ENCODE assay signal across 9 cellular contexts in the genomic region with DNA sequence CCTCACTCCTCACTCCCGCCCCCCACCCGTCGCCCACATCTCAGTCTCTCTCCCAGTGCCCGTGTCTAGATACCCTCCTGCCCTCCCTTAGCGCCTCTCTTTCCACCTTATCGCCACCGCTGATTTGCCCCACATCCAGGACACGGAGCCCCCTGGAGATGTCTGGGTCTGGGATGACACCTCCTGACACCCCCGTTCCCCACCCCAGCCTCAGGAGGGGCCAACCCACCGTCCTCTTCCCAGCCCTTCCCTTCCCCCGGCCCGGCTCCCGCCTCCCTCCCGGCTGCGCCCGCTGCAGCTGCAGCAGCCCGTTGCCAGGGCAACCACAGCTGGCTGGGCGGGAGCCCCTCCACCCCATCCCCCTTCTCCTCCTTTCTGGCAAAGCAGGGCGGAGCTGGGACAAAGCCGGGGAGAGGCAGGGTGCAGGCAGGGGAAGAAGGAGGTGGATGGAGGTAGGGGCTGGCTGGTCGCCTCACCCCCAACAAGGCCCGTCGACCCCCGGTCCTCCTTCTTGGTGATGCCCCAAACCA. TPM values are rescaled to one million over a fixed set of nuclear protein-coding genes. Genes with fewer than 3 reads are reported as not detected.
DNase-seq lines count a peak whose midpoint lies in the region; ATAC-seq and TF ChIP-seq lines count a peak whose summit lies in the region.
"Had no signal": no experiment of that assay in that cellular context is flagged by ENCODE, and none has a peak within 500 bp of the region (broad histone marks: within the 10 kb centered on the region; RNA-seq: fewer than 3 reads in every experiment).

No MANE protein-coding gene starts in this region.

- TF ChIP-seq CTCF in tibial nerve (IDR thresholded peaks at IDR 0.05) = no peak

- ATAC-seq in GM19328 (IDR thresholded peaks at IDR 0.05; ENCODE audit: unreplicated experiment) (no peak), HG03280 (IDR thresholded peaks at IDR 0.05; ENCODE audit: unreplicated experiment) (no peak)

- DNase-seq in NCI-H1436 (lab: John Stamatoyannopoulos, UW) (peak; percentile 61), NCI-H1436 treated with DMSO at 0.1 percent for 48 hours (lab: John Stamatoyannopoulos, UW) (no peak), mesenchymal stem cell (peak; percentile 38), tibial nerve (ENCODE audit: low spot score in 2 of 2) (peak in 1 of 2 donors; percentile 19), DMS153 treated with DMSO at 0.1 percent for 48 hours (lab: John Stamatoyannopoulos, UW; ENCODE audit: unreplicated experiment) (no peak)

- no peak overlapping the region for H3K14ac ChIP-seq in mesenchymal stem cell (ENCODE audit: low read length in 2 of 2)

- H2AK5ac ChIP-seq in mesenchymal stem cell (ENCODE audit: low read length, severe bottlenecking) = peak overlapping the region; percentile 32

- peak in 1 of 2 donors; percentile 39 for TF ChIP-seq POLR2A in tibial nerve (IDR thresholded peaks at IDR 0.05)

- H2BK15ac ChIP-seq in mesenchymal stem cell (ENCODE audit: low read depth, poor library complexity, severe bottlenecking) = no peak overlapping the region

- no peak overlapping the region for H2BK120ac ChIP-seq in mesenchymal stem cell (ENCODE audit: low read depth, low read length)

- H3K4me3 ChIP-seq in mesenchymal stem cell (ENCODE audit: insufficient read depth in 1 of 2, low read depth in 1 of 2, low read length in 2 of 2) = peak overlapping the region in 1 of 2 experiments; percentile 66
- peak overlapping the region in 1 of 4 donors; percentile 42 for H3K4me3 ChIP-seq in tibial nerve
- H3K4me3 ChIP-seq: A549 had no signal

- H3K9me3 ChIP-seq in mesenchymal stem cell (ENCODE audit: control insufficient read depth, low read length) = no peaks in the 10 kb centered on the region
- no peaks in the 10 kb centered on the region for H3K9me3 ChIP-seq in tibial nerve
- H3K9me3 ChIP-seq: A549 had no signal

- peak overlapping the region in 1 of 2 experiments; percentile 91 for H3K23ac ChIP-seq in mesenchymal stem cell (ENCODE audit: low read length in 2 of 2)

- no peak overlapping the region for H2AFZ ChIP-seq in mesenchymal stem cell (ENCODE audit: low read depth, low read length)

- H3K79me1 ChIP-seq in mesenchymal stem cell (replicated peaks; ENCODE audit: low read length, poor library complexity, severe bottlenecking) = peaks cover 1% of the 10 kb centered on the region

- no peak overlapping the region for H3K4ac ChIP-seq in mesenchymal stem cell (ENCODE audit: low read depth in 1 of 2, low read length in 2 of 2)

- peak overlapping the region in 1 of 2 experiments; percentile 40 for H2BK12ac ChIP-seq in mesenchymal stem cell (ENCODE audit: low read length in 2 of 2)

- H3K27ac ChIP-seq in cingulate gyrus (ENCODE audit: low read depth, low read length) = peak overlapping the region; percentile 90
- no peak overlapping the region for H3K27ac ChIP-seq in mesenchymal stem cell (ENCODE audit: low read length, poor library complexity, severe bottlenecking)
- H3K27ac ChIP-seq in tibial nerve = peak overlapping the region; percentile 18 to 87 (median 49)

- no peak overlapping the region for H2BK5ac ChIP-seq in mesenchymal stem cell (ENCODE audit: low read depth, low read length, poor library complexity, severe bottlenecking)

- peak overlapping the region; percentile 53 for H3K4me2 ChIP-seq in mesenchymal stem cell (ENCODE audit: low read length, poor library complexity, severe bottlenecking)
- H3K4me2 ChIP-seq: A549 had no signal

- H3K36me3 ChIP-seq in mesenchymal stem cell (ENCODE audit: control insufficient read depth in 1 of 2, insufficient read depth in 2 of 2, low read depth in 1 of 2, low read length in 2 of 2) (peaks cover 13 to 29% of the 10 kb centered on the region in 2 experiments), tibial nerve (peaks cover 0 to 22% (median 0%) of the 10 kb centered on the region in 3 donors)

- no peak overlapping the region for H4K91ac ChIP-seq in mesenchymal stem cell (ENCODE audit: low read length)

- H4K8ac ChIP-seq in mesenchymal stem cell (ENCODE audit: low read length) = peak overlapping the region; percentile 2

- TF ChIP-seq EP300 in tibial nerve (IDR thresholded peaks at IDR 0.05) = peak in 1 of 2 donors; percentile 7

- H3K18ac ChIP-seq in mesenchymal stem cell (ENCODE audit: low read depth in 1 of 2, low read length in 2 of 2) = peak overlapping the region in 1 of 2 experiments; percentile 48

- H3K27me3 ChIP-seq in mesenchymal stem cell (ENCODE audit: control insufficient read depth in 1 of 2, insufficient read depth in 1 of 2, low read length in 2 of 2) = peaks cover 7 to 15% of the 10 kb centered on the region in 2 experiments
- H3K27me3 ChIP-seq in tibial nerve = peaks cover 0 to 69% of the 10 kb centered on the region in 2 donors

- H3K9ac ChIP-seq in mesenchymal stem cell (ENCODE audit: low read length) = peak overlapping the region; percentile 6

- under 1% methylated on average over 17 of the region's 24 CpGs for WGBS in mesenchymal stem cell
- 0 to 3% methylated on average over 23 to 24 of the region's 24 CpGs for WGBS in tibial nerve, 2 donors

- H3K4me1 ChIP-seq in mesenchymal stem cell (ENCODE audit: control insufficient read depth, insufficient read depth, low read depth, low read length) = peaks cover 44% of the 10 kb centered on the region
- peaks cover 0 to 34% (median 25%) of the 10 kb centered on the region in 4 donors for H3K4me1 ChIP-seq in tibial nerve

RNA-seq across cellular contexts. Expression of gene DPF1, which starts 13.5 kb away (rescaled TPM):
- polyA plus RNA-seq in mesenchymal stem cell (2013, experiment 1 of 2) = 1.4 TPM
- 1.3 TPM for polyA plus RNA-seq in mesenchymal stem cell (2013, experiment 2 of 2)
- not detected for total RNA-seq in tibial nerve

RNA-seq across cellular contexts. Expression of gene PPP1R14A, which starts 45.7 kb away (rescaled TPM):
- 61.0 TPM for polyA plus RNA-seq in mesenchymal stem cell (2013, experiment 1 of 2)
- polyA plus RNA-seq in mesenchymal stem cell (2013, experiment 2 of 2) = 54.2 TPM
- total RNA-seq in tibial nerve = 100 to 1,000 TPM in 1 of 4 donors, 10 to 100 TPM in 3; 86.1 to 179 (median 95.3) TPM

RNA-seq across cellular contexts. Expression of gene SPINT2, which starts 53.9 kb away (rescaled TPM):
- polyA plus RNA-seq in mesenchymal stem cell (2013, experiment 1 of 2) = 6.9 TPM
- 7.6 TPM for polyA plus RNA-seq in mesenchymal stem cell (2013, experiment 2 of 2)
- 10 to 100 TPM; 39.0 to 79.1 (median 45.5) TPM for total RNA-seq in tibial nerve

Comparison
In these comparisons a context has a peak if more than half of its experiments do, and no peak if none do; other contexts are left out.
1. DNase-seq: peak in NCI-H1436 (single experiment) and mesenchymal stem cell (single experiment); none in NCI-H1436 treated with DMSO at 0.1 percent for 48 hours (single experiment) and DMS153 treated with DMSO at 0.1 percent for 48 hours (single experiment).